1 cellular context compared by ENCODE assay signal in genomic region chr10:131176907-131177306, GRCh38.
TF ChIP-seq lines count a peak whose summit lies in the region.

No MANE protein-coding gene starts in this region.

TF ChIP-seq in HepG2, 621 proteins besides CTCF, POLR2A, EP300 and RAD21 (continued from another document):
- TF ChIP-seq ZNF687 (CRISPR knock-in tag; IDR thresholded peaks at IDR 0.05), result no peak
